ENCODE assay signal across 11 cellular contexts in the genomic region with DNA sequence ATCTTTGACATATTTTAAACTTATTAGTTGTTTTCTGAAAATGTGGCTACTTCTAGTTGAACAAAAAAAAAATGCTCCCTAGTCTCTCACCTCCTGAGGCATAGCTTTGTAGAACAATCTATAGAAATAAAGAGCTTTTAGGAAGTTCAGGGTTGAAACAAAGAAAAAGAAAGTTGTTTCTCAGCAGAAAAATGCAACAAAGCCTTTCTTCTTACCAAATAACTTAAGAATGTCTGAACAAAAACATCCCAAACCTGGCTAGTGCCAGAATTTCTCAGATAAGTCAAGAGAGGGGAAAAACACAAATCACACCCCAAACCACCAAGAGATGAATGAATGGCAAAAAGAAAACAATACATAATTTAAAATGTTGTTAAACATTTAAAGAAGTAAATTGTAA.
DNase-seq lines count a peak whose midpoint lies in the region; ATAC-seq and TF ChIP-seq lines count a peak whose summit lies in the region.
"Had no signal": no experiment of that assay in that cellular context is flagged by ENCODE, and none has a peak within 500 bp of the region (broad histone marks: within the 10 kb centered on the region; RNA-seq: fewer than 3 reads in every experiment).

No MANE protein-coding gene starts in this region.

- H3K4me1 Mint-ChIP-seq in activated naive CD4-positive, alpha-beta T cell treated with anti-CD3 and anti-CD28 coated beads, Interleukin-2, amount 10 ng/mL, durations not matched to agents 7 days and 5 days, result peaks cover 46% of the 10 kb centered on the region

- peak overlapping the region; percentile 53 for H3K27ac Mint-ChIP-seq in activated naive CD4-positive, alpha-beta T cell treated with anti-CD3 and anti-CD28 coated beads, Interleukin-2, amount 10 ng/mL, durations not matched to agents 7 days and 5 days

- no peak for TF ChIP-seq POLR2A in thyroid gland (IDR thresholded peaks at IDR 0.05)

- H3K27me3 ChIP-seq in lower lobe of right lung (ENCODE audit: low read depth) (no peaks in the 10 kb centered on the region), thyroid gland (no peaks in the 10 kb centered on the region)
- H3K27me3 ChIP-seq: BE2C had no signal

- H3K27ac ChIP-seq in lower lobe of right lung (peak overlapping the region; percentile 63), thyroid gland (peak overlapping the region in 2 of 3 donors; percentile 37 to 73)

- CTCF ChIA-PET in activated naive CD4-positive, alpha-beta T cell treated with anti-CD3 and anti-CD28 coated beads, Interleukin-2, amount 10 ng/mL, durations not matched to agents 7 days and 5 days (lab: Charles Lee), result no interaction called here

- DNase-seq in activated naive CD4-positive, alpha-beta T cell treated with anti-CD3 and anti-CD28 coated beads, Interleukin-2, amount 10 ng/mL, durations not matched to agents 7 days and 5 days, result no peak
- no peak for DNase-seq in activated naive CD4-positive, alpha-beta T cell treated with Interleukin-2 at 50 U/mL for 16 hours
- peak; percentile 81 for DNase-seq in astrocyte of the hippocampus (ENCODE audit: low read depth, low spot score)
- no peak for DNase-seq in lower lobe of right lung
- no peak for DNase-seq in thyroid gland
- no peak for DNase-seq in GM19240 (ENCODE audit: insufficient read length, low spot score)
- DNase-seq in DMS53 treated with DMSO at 0.1 percent for 48 hours (lab: John Stamatoyannopoulos, UW; ENCODE audit: unreplicated experiment), result no peak
- DNase-seq: effector CD8-positive, alpha-beta T cell; NCI-H146 had no signal

- H3K9me3 ChIP-seq in lower lobe of right lung (no peaks in the 10 kb centered on the region), thyroid gland (no peaks in the 10 kb centered on the region)
- H3K9me3 ChIP-seq: BE2C had no signal

- TF ChIP-seq CTCF in lower lobe of right lung (IDR thresholded peaks at IDR 0.05) (no peak), thyroid gland (IDR thresholded peaks at IDR 0.05) (no peak)

- H3K4me1 ChIP-seq in lower lobe of right lung (peaks cover 52% of the 10 kb centered on the region), thyroid gland (peaks cover 15 to 17% of the 10 kb centered on the region in 2 donors)

- no peak overlapping the region for H3K4me3 Mint-ChIP-seq in activated naive CD4-positive, alpha-beta T cell treated with anti-CD3 and anti-CD28 coated beads, Interleukin-2, amount 10 ng/mL, durations not matched to agents 7 days and 5 days

- no peak overlapping the region for H3K4me3 ChIP-seq in lower lobe of right lung
- no peak overlapping the region for H3K4me3 ChIP-seq in thyroid gland (replicated peaks in 1 of 3)

- intact Hi-C loops in lower lobe of right lung (cut with DNase I), result no loop called here
- intact Hi-C loops in thyroid gland (cut with DNase I), result no loop called here

- H3K9me3 Mint-ChIP-seq in activated naive CD4-positive, alpha-beta T cell treated with anti-CD3 and anti-CD28 coated beads, Interleukin-2, amount 10 ng/mL, durations not matched to agents 7 days and 5 days, result no peaks in the 10 kb centered on the region

- H3K27me3 Mint-ChIP-seq in activated naive CD4-positive, alpha-beta T cell treated with anti-CD3 and anti-CD28 coated beads, Interleukin-2, amount 10 ng/mL, durations not matched to agents 7 days and 5 days, result no peaks in the 10 kb centered on the region

- ATAC-seq in lower lobe of right lung, result no peak
- ATAC-seq in HG03354 (IDR thresholded peaks at IDR 0.05; ENCODE audit: poor library complexity, severe bottlenecking, unreplicated experiment), result no peak

- H3K36me3 Mint-ChIP-seq in activated naive CD4-positive, alpha-beta T cell treated with anti-CD3 and anti-CD28 coated beads, Interleukin-2, amount 10 ng/mL, durations not matched to agents 7 days and 5 days, result peaks cover 40% of the 10 kb centered on the region

- H3K36me3 ChIP-seq in lower lobe of right lung, result no peaks in the 10 kb centered on the region
- H3K36me3 ChIP-seq in thyroid gland, result no peaks in the 10 kb centered on the region
- H3K36me3 ChIP-seq: BE2C had no signal
